In genomic region chr1:119632836-119633235, GRCh38 we compare ENCODE assay signal across 27 cellular contexts. TPM values are rescaled to one million over a fixed set of nuclear protein-coding genes. Genes with fewer than 3 reads are reported as not detected.
DNase-seq lines count a peak whose midpoint lies in the region; ATAC-seq and TF ChIP-seq lines count a peak whose summit lies in the region.
"Had no signal": no experiment of that assay in that cellular context is flagged by ENCODE, and none has a peak within 500 bp of the region (broad histone marks: within the 10 kb centered on the region; RNA-seq: fewer than 3 reads in every experiment).

No MANE protein-coding gene starts in this region.

- H3K4me3 ChIP-seq in thoracic aorta (no peak overlapping the region), coronary artery (no peak overlapping the region)
- H3K4me3 ChIP-seq: cardiac muscle cell, HAP-1, mucosa of descending colon, SJSA1, transverse colon had no signal

- peaks cover 34% of the 10 kb centered on the region for H3K4me1 Mint-ChIP-seq in WTC11
- peaks cover 30% of the 10 kb centered on the region for H3K4me1 Mint-ChIP-seq in dendritic cell treated with granulocyte-macrophage colony-stimulating factor and Interleukin-4, amounts not matched to agents 40 ng/mL and 50 ng/mL, for 4 days (ENCODE audit: low read depth)
- H3K4me1 Mint-ChIP-seq in mesothelial cell of epicardium: peaks cover 40% of the 10 kb centered on the region
- H3K4me1 Mint-ChIP-seq: activated T-helper 17 cell treated with anti-CD3 and anti-CD28 coated beads, Interleukin-2, amount 50 U/mL, for 72 hours had no signal

- H3K4me3 Mint-ChIP-seq in WTC11 (no peak overlapping the region), mesothelial cell of epicardium (no peak overlapping the region)
- no peak overlapping the region for H3K4me3 Mint-ChIP-seq in dendritic cell treated with granulocyte-macrophage colony-stimulating factor and Interleukin-4, amounts not matched to agents 40 ng/mL and 50 ng/mL, for 4 days
- H3K4me3 Mint-ChIP-seq: activated CD4-positive, alpha-beta memory T cell treated with anti-CD3 and anti-CD28 coated beads for 36 hours; activated T-helper 17 cell treated with anti-CD3 and anti-CD28 coated beads, Interleukin-2, amount 50 U/mL, for 72 hours; natural killer cell treated with Interleukin-12 subunit alpha and Interleukin-12 subunit beta and Interleukin-15 and Interleukin-18, amount 100 ng/mL, for 72 hours; stimulated activated naive CD8-positive, alpha-beta T cell treated with anti-CD3 and anti-CD28 coated beads, Interleukin-15, Interleukin-2, amounts not matched to agents 100 ng/mL and 50 ng/mL, for 24 hours had no signal

- peak overlapping the region; percentile 27; the same call in 1 of the 2 replicates for H3K27ac Mint-ChIP-seq in WTC11
- H3K27ac Mint-ChIP-seq in dendritic cell treated with granulocyte-macrophage colony-stimulating factor and Interleukin-4, amounts not matched to agents 40 ng/mL and 50 ng/mL, for 4 days: peak overlapping the region; percentile 11
- peak overlapping the region; percentile 30 for H3K27ac Mint-ChIP-seq in mesothelial cell of epicardium
- H3K27ac Mint-ChIP-seq: activated CD4-positive, alpha-beta memory T cell treated with anti-CD3 and anti-CD28 coated beads for 36 hours; activated naive CD4-positive, alpha-beta T cell treated with anti-CD3 and anti-CD28 coated beads, Interleukin-2, amount 50 U/mL, for 72 hours; activated T-helper 17 cell treated with anti-CD3 and anti-CD28 coated beads, Interleukin-2, amount 50 U/mL, for 72 hours; natural killer cell treated with Interleukin-12 subunit alpha and Interleukin-12 subunit beta and Interleukin-15 and Interleukin-18, amount 100 ng/mL, for 72 hours; stimulated activated naive CD8-positive, alpha-beta T cell treated with anti-CD3 and anti-CD28 coated beads, Interleukin-15, Interleukin-2, amounts not matched to agents 100 ng/mL and 50 ng/mL, for 24 hours had no signal

- H3K36me3 ChIP-seq in thoracic aorta: no peaks in the 10 kb centered on the region
- H3K36me3 ChIP-seq: cardiac muscle cell, HAP-1, transverse colon had no signal

- H3K27me3 ChIP-seq in thoracic aorta (replicated peaks; ENCODE audit: insufficient read depth): no peaks in the 10 kb centered on the region
- H3K27me3 ChIP-seq: cardiac muscle cell, SJSA1, transverse colon had no signal

- peaks cover 11 to 30% of the 10 kb centered on the region in 2 donors for H3K4me1 ChIP-seq in thoracic aorta (ENCODE audit: control insufficient read depth in 1 of 2, low read depth in 2 of 2)
- H3K4me1 ChIP-seq: Caco-2, HAP-1, SJSA1 had no signal

- DNase-seq in WTC11 (ENCODE audit: low spot score): no peak
- no peak for DNase-seq in mesothelial cell of epicardium (ENCODE audit: low spot score in 2 of 2, unreplicated experiment in 2 of 2)
- DNase-seq in thoracic aorta (ENCODE audit: low spot score): no peak
- no peak for DNase-seq in coronary artery (ENCODE audit: low spot score)
- DNase-seq: activated CD4-positive, alpha-beta memory T cell treated with anti-CD3 and anti-CD28 coated beads for 36 hours; activated CD8-positive, alpha-beta memory T cell treated with anti-CD3 and anti-CD28 coated beads, Interleukin-2, amount 50 U/mL, for 48 hours; Caco-2; DMS79; GDM1; islet precursor cell; mucosa of descending colon; NCI-H1436; NCI-H345; NCI-H748 treated with DMSO at 0.1 percent for 48 hours; T-helper 1 cell; transverse colon had no signal

- CTCF ChIA-PET in WTC11 (lab: Charles Lee): interaction anchor here (1.6 to 3.4 kb wide), 4 partner anchors 15 to 42 kb away, joined by 6 to 19 read pairs (median 9); partner anchors contain the start of gene ZNF697

- TF ChIP-seq CTCF in WTC11 (IDR thresholded peaks at IDR 0.05) (no peak), mesothelial cell of epicardium (IDR thresholded peaks at IDR 0.05; ENCODE audit: unreplicated experiment) (no peak), thoracic aorta (IDR thresholded peaks at IDR 0.05) (no peak), coronary artery (IDR thresholded peaks at IDR 0.05) (no peak)

- intact Hi-C loops in dendritic cell treated with granulocyte-macrophage colony-stimulating factor and Interleukin-4, amounts not matched to agents 40 ng/mL and 50 ng/mL, for 4 days (cut with micrococcal nuclease): no loop called here

- H3K9me3 Mint-ChIP-seq in WTC11: no peaks in the 10 kb centered on the region
- no peaks in the 10 kb centered on the region for H3K9me3 Mint-ChIP-seq in dendritic cell treated with granulocyte-macrophage colony-stimulating factor and Interleukin-4, amounts not matched to agents 40 ng/mL and 50 ng/mL, for 4 days
- H3K9me3 Mint-ChIP-seq in mesothelial cell of epicardium: no peaks in the 10 kb centered on the region
- H3K9me3 Mint-ChIP-seq: activated CD4-positive, alpha-beta memory T cell treated with anti-CD3 and anti-CD28 coated beads for 36 hours; activated naive CD4-positive, alpha-beta T cell treated with anti-CD3 and anti-CD28 coated beads, Interleukin-2, amount 50 U/mL, for 72 hours; activated T-helper 17 cell treated with anti-CD3 and anti-CD28 coated beads, Interleukin-2, amount 50 U/mL, for 72 hours; natural killer cell treated with Interleukin-12 subunit alpha and Interleukin-12 subunit beta and Interleukin-15 and Interleukin-18, amount 100 ng/mL, for 72 hours; stimulated activated naive CD8-positive, alpha-beta T cell treated with anti-CD3 and anti-CD28 coated beads, Interleukin-15, Interleukin-2, amounts not matched to agents 100 ng/mL and 50 ng/mL, for 24 hours had no signal

- H3K9me3 ChIP-seq in thoracic aorta: no peaks in the 10 kb centered on the region
- H3K9me3 ChIP-seq: Caco-2, HAP-1, mucosa of descending colon, SJSA1, transverse colon had no signal

- no peaks in the 10 kb centered on the region for H3K27me3 Mint-ChIP-seq in WTC11 (ENCODE audit: low read depth)
- H3K27me3 Mint-ChIP-seq in dendritic cell treated with granulocyte-macrophage colony-stimulating factor and Interleukin-4, amounts not matched to agents 40 ng/mL and 50 ng/mL, for 4 days: peaks cover 19% of the 10 kb centered on the region
- H3K27me3 Mint-ChIP-seq in mesothelial cell of epicardium (ENCODE audit: low read depth): no peaks in the 10 kb centered on the region

- H3K36me3 Mint-ChIP-seq in WTC11: no peaks in the 10 kb centered on the region
- H3K36me3 Mint-ChIP-seq in dendritic cell treated with granulocyte-macrophage colony-stimulating factor and Interleukin-4, amounts not matched to agents 40 ng/mL and 50 ng/mL, for 4 days (ENCODE audit: low read depth): peaks cover 30% of the 10 kb centered on the region
- H3K36me3 Mint-ChIP-seq in mesothelial cell of epicardium: peaks cover 7% of the 10 kb centered on the region
- H3K36me3 Mint-ChIP-seq: activated CD4-positive, alpha-beta memory T cell treated with anti-CD3 and anti-CD28 coated beads for 36 hours had no signal

- POLR2A ChIA-PET in WTC11 (lab: Charles Lee): no interaction called here

- ATAC-seq in WTC11: no peak
- no peak for ATAC-seq in thoracic aorta (ENCODE audit: insufficient number of reproducible peaks, low FRiP score, low read depth)
- ATAC-seq in HG02981 (IDR thresholded peaks at IDR 0.05; ENCODE audit: unreplicated experiment): no peak
- ATAC-seq in HG02870 (IDR thresholded peaks at IDR 0.05; ENCODE audit: unreplicated experiment): no peak
- ATAC-seq: activated CD4-positive, CD25-positive, alpha-beta regulatory T cell treated with anti-CD3 and anti-CD28 coated beads, Interleukin-2, amount 50 U/mL, for 24 hours; activated naive CD4-positive, alpha-beta T cell treated with anti-CD3 and anti-CD28 coated beads, Interleukin-2, amount 50 U/mL, for 72 hours; activated T-helper 17 cell treated with anti-CD3 and anti-CD28 coated beads, Interleukin-2, amount 50 U/mL, for 72 hours; mucosa of descending colon; natural killer cell treated with Interleukin-12 subunit alpha and Interleukin-12 subunit beta and Interleukin-15 and Interleukin-18, amount 100 ng/mL, for 72 hours had no signal

- H3K27ac ChIP-seq in thoracic aorta (peak overlapping the region; percentile 53 to 65), coronary artery (peak overlapping the region in 1 of 2 donors; percentile 83)
- H3K27ac ChIP-seq: cardiac muscle cell, SJSA1 had no signal

TF ChIP-seq in WTC11, 78 proteins besides CTCF, POLR2A, EP300 and RAD21:
- TF ChIP-seq, protein P1, sequence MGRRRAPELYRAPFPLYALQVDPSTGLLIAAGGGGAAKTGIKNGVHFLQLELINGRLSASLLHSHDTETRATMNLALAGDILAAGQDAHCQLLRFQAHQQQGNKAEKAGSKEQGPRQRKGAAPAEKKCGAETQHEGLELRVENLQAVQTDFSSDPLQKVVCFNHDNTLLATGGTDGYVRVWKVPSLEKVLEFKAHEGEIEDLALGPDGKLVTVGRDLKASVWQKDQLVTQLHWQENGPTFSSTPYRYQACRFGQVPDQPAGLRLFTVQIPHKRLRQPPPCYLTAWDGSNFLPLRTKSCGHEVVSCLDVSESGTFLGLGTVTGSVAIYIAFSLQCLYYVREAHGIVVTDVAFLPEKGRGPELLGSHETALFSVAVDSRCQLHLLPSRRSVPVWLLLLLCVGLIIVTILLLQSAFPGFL (CRISPR knock-in tag; IDR thresholded peaks at IDR 0.05; ENCODE audit: borderline replicate concordance): no peak

RNA-seq across cellular contexts. Expression of gene ZNF697, which starts 15.2 kb away (rescaled TPM):
- total RNA-seq in WTC11 (2021) (13.9 to 18.0 TPM (median 14.2 TPM) in 3 replicates), mesothelial cell of epicardium (20.3 to 21.8 TPM (median 20.6 TPM) in 3 replicates), thoracic aorta (1 to 10 TPM in 1 of 2 donors, under 1 TPM in 1; 0.95 to 4.1 TPM)
